In the genomic region with DNA sequence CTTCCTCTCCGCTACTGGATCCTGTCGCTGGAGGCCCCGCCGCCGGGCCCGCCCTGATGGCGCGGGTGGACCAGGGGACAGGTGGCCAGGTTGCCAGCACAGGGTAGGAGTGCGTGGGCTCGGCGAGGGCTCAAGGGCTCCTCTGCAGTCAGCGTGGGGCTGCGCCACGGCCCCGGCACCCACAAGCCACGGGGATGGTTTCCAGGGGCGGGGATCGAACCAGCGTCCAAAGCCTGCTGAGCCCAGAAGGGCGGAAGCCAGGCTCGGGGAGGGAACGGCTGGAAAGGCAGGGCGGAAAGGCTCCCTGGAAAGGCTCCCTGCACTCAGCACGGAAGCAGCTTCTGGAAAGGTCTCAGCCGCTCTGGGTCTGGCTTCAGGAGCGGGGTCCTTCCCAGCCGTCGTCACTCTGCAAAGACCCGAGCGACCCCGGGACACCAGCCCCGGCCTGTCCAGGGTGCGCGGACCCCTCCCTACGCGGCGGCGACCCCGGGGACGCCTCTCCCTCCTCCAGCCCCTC, we compare ENCODE assay signal across 16 cellular contexts.
DNase-seq lines count a peak whose midpoint lies in the region; ATAC-seq and TF ChIP-seq lines count a peak whose summit lies in the region.
"Had no signal": no experiment of that assay in that cellular context is flagged by ENCODE, and none has a peak within 500 bp of the region (broad histone marks: within the 10 kb centered on the region; RNA-seq: fewer than 3 reads in every experiment).

No MANE protein-coding gene starts in this region.

- peak; percentile 42 for ATAC-seq in stimulated activated naive CD8-positive, alpha-beta T cell treated with anti-CD3 and anti-CD28 coated beads, Interleukin-15, amount 100 ng/mL, for 72 hours
- ATAC-seq in stimulated activated naive CD8-positive, alpha-beta T cell treated with anti-CD3 and anti-CD28 coated beads, Interleukin-15, Interleukin-2, amounts not matched to agents 100 U/mL and 50 U/mL, for 24 hours = no peak
- no peak for ATAC-seq in central memory CD8-positive, alpha-beta T cell (replicated peaks; ENCODE audit: extremely low read depth, poor library complexity, severe bottlenecking)
- peak; percentile 32 for ATAC-seq in mucosa of descending colon
- no peak for ATAC-seq in HG02759 (IDR thresholded peaks at IDR 0.05; ENCODE audit: unreplicated experiment)
- no peak for ATAC-seq in GM19324 (IDR thresholded peaks at IDR 0.05; ENCODE audit: low FRiP score, unreplicated experiment)
- no peak for ATAC-seq in GM19467 (IDR thresholded peaks at IDR 0.05; ENCODE audit: unreplicated experiment)
- ATAC-seq: activated CD8-positive, alpha-beta T cell treated with anti-CD3 and anti-CD28 coated beads, Interleukin-2, amount 10 ng/mL, durations not matched to agents 7 days and 5 days had no signal

- intact Hi-C loops in mucosa of descending colon (cut with DNase I, micrococcal nuclease) = no loop called here

- no peak overlapping the region for H3K4me3 Mint-ChIP-seq in stimulated activated naive CD8-positive, alpha-beta T cell treated with anti-CD3 and anti-CD28 coated beads, Interleukin-15, amount 100 ng/mL, for 72 hours
- peak overlapping the region; percentile 39 for H3K4me3 Mint-ChIP-seq in central memory CD8-positive, alpha-beta T cell
- H3K4me3 Mint-ChIP-seq: activated CD8-positive, alpha-beta T cell treated with anti-CD3 and anti-CD28 coated beads, Interleukin-2, amount 10 ng/mL, durations not matched to agents 7 days and 5 days had no signal

- H3K27ac Mint-ChIP-seq in stimulated activated naive CD8-positive, alpha-beta T cell treated with anti-CD3 and anti-CD28 coated beads, Interleukin-15, amount 100 ng/mL, for 72 hours = no peak overlapping the region
- H3K27ac Mint-ChIP-seq in central memory CD8-positive, alpha-beta T cell (ENCODE audit: low read depth) = no peak overlapping the region
- H3K27ac Mint-ChIP-seq: activated CD8-positive, alpha-beta T cell treated with anti-CD3 and anti-CD28 coated beads, Interleukin-2, amount 10 ng/mL, durations not matched to agents 7 days and 5 days had no signal

- no peaks in the 10 kb centered on the region for H3K9me3 ChIP-seq in mucosa of descending colon

- H3K4me1 Mint-ChIP-seq in stimulated activated naive CD8-positive, alpha-beta T cell treated with anti-CD3 and anti-CD28 coated beads, Interleukin-15, amount 100 ng/mL, for 72 hours = no peaks in the 10 kb centered on the region
- no peaks in the 10 kb centered on the region for H3K4me1 Mint-ChIP-seq in central memory CD8-positive, alpha-beta T cell

- no peaks in the 10 kb centered on the region for H3K36me3 ChIP-seq in mucosa of descending colon (ENCODE audit: low read depth)

- no peak overlapping the region for H3K4me3 ChIP-seq in mucosa of descending colon
- H3K4me3 ChIP-seq: smooth muscle cell had no signal

- peaks cover 2% of the 10 kb centered on the region for H3K4me1 ChIP-seq in mucosa of descending colon (ENCODE audit: low read depth)

- DNase-seq in stimulated activated naive CD8-positive, alpha-beta T cell treated with anti-CD3 and anti-CD28 coated beads, Interleukin-15, amount 100 ng/mL, for 72 hours = no peak
- no peak for DNase-seq in stimulated activated naive CD8-positive, alpha-beta T cell treated with anti-CD3 and anti-CD28 coated beads, Interleukin-15, Interleukin-2, amounts not matched to agents 100 U/mL and 50 U/mL, for 24 hours
- no peak for DNase-seq in central memory CD8-positive, alpha-beta T cell (ENCODE audit: low spot score in 2 of 2)
- DNase-seq in mucosa of descending colon (peak in 2 of 3 donors; percentile 27 to 48), DMS79 (lab: John Stamatoyannopoulos, UW) (no peak)
- DNase-seq: activated CD8-positive, alpha-beta T cell treated with anti-CD3 and anti-CD28 coated beads, Interleukin-2, amount 10 ng/mL, durations not matched to agents 7 days and 5 days; anterior cingulate cortex; DMS153; Karpas-422; midbrain; NCI-H1417 treated with DMSO at 0.1 percent for 48 hours; NCI-H446 treated with DMSO at 0.1 percent for 48 hours had no signal

- H3K36me3 Mint-ChIP-seq in central memory CD8-positive, alpha-beta T cell (ENCODE audit: insufficient read depth) = no peaks in the 10 kb centered on the region

- peaks cover 48% of the 10 kb centered on the region for H3K27me3 Mint-ChIP-seq in stimulated activated naive CD8-positive, alpha-beta T cell treated with anti-CD3 and anti-CD28 coated beads, Interleukin-15, amount 100 ng/mL, for 72 hours
- H3K27me3 Mint-ChIP-seq in central memory CD8-positive, alpha-beta T cell = peaks cover 32% of the 10 kb centered on the region

- no peaks in the 10 kb centered on the region for H3K9me3 Mint-ChIP-seq in stimulated activated naive CD8-positive, alpha-beta T cell treated with anti-CD3 and anti-CD28 coated beads, Interleukin-15, amount 100 ng/mL, for 72 hours
- no peaks in the 10 kb centered on the region for H3K9me3 Mint-ChIP-seq in central memory CD8-positive, alpha-beta T cell

- no peak for TF ChIP-seq CTCF in mucosa of descending colon (IDR thresholded peaks at IDR 0.05)

Comparison
In these comparisons a context has a peak if more than half of its experiments do, and no peak if none do; other contexts are left out.
1. ATAC-seq: peak in stimulated activated naive CD8-positive, alpha-beta T cell treated with anti-CD3 and anti-CD28 coated beads, Interleukin-15, amount 100 ng/mL, for 72 hours (single experiment) and mucosa of descending colon (single experiment); none in stimulated activated naive CD8-positive, alpha-beta T cell treated with anti-CD3 and anti-CD28 coated beads, Interleukin-15, Interleukin-2, amounts not matched to agents 100 U/mL and 50 U/mL, for 24 hours (single experiment), central memory CD8-positive, alpha-beta T cell (single experiment), HG02759 (single experiment), GM19324 (single experiment) and GM19467 (single experiment).
2. DNase-seq: peak in mucosa of descending colon (2 of 3); none in stimulated activated naive CD8-positive, alpha-beta T cell treated with anti-CD3 and anti-CD28 coated beads, Interleukin-15, amount 100 ng/mL, for 72 hours (0 of 2), stimulated activated naive CD8-positive, alpha-beta T cell treated with anti-CD3 and anti-CD28 coated beads, Interleukin-15, Interleukin-2, amounts not matched to agents 100 U/mL and 50 U/mL, for 24 hours (single experiment), central memory CD8-positive, alpha-beta T cell (0 of 2) and DMS79 (single experiment).